ENCODE assay signal across 8 cellular contexts in the genomic region with DNA sequence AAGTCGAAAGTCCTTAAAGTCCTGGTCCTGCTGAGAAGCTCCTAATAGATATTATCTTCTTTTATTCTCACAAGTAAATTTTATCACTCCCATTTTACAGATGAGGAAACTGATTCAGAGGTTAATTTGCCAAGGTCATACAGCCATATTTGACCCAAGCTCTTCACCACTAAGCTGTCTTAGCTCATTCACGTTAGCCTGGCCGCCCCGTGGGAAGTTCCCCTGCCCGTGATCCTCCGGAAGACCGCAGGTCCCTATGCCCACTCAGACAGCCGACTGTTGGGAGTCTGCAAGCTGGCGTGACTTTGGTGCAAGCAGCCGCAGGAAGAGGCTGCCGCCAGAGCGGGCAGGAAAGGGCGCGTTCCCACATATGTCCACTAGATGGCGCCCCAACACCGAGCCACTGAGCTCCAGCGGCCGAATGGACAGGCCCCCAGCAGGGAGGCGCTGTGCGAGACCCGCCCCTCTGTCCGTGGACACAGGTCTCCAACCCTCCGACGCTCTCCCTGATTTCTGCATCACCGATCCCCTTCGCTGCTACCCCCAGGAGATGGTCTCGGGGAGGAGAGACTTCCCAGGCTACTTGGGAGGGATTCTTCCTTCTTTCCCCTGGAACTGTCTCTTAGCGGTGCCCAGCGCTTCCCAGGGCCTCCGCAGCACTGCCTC. TPM values are rescaled to one million over a fixed set of nuclear protein-coding genes. Genes with fewer than 3 reads are reported as not detected.
DNase-seq lines count a peak whose midpoint lies in the region; ATAC-seq and TF ChIP-seq lines count a peak whose summit lies in the region.

No MANE protein-coding gene starts in this region.

- H3K27ac ChIP-seq in testis, result no peak overlapping the region

- peaks cover 1% of the 10 kb centered on the region for H3K27me3 Mint-ChIP-seq in activated naive CD4-positive, alpha-beta T cell treated with anti-CD3 and anti-CD28 coated beads, Interleukin-2, amount 50 U/mL, for 24 hours
- peaks cover 28% of the 10 kb centered on the region for H3K27me3 Mint-ChIP-seq in osteocyte (ENCODE audit: unreplicated experiment)

- H3K4me3 ChIP-seq in testis, result peak overlapping the region in 1 of 2 donors; percentile 32

- peak; percentile 95 for DNase-seq in ELF-1 (ENCODE audit: low read depth, low spot score)
- peak; percentile 86 for DNase-seq in glomerular visceral epithelial cell (ENCODE audit: extremely low spot score)
- DNase-seq in osteocyte (ENCODE audit: extremely low spot score, unreplicated experiment), result peak; percentile 95
- peak; percentile 91 for DNase-seq in testis

- peak; percentile 90 for TF ChIP-seq CTCF in LNCAP (IDR thresholded peaks at IDR 0.05)
- TF ChIP-seq CTCF in osteocyte (IDR thresholded peaks at IDR 0.05), result peak; percentile 98
- peak; percentile 95 to 98 (median 97) for TF ChIP-seq CTCF in testis (IDR thresholded peaks at IDR 0.05)

- ATAC-seq in GM21825 (IDR thresholded peaks at IDR 0.05; ENCODE audit: unreplicated experiment) (peak; percentile 89), SK-N-SH treated with all-trans-retinoic acid at 6 μM for 48 hours (peak; percentile 97)

- H3K36me3 ChIP-seq in testis (ENCODE audit: low read depth, missing control alignments), result no peaks in the 10 kb centered on the region

- H3K9me3 ChIP-seq in testis, result no peaks in the 10 kb centered on the region

- H3K4me3 Mint-ChIP-seq in activated naive CD4-positive, alpha-beta T cell treated with anti-CD3 and anti-CD28 coated beads, Interleukin-2, amount 50 U/mL, for 24 hours, result peak overlapping the region; percentile 74
- H3K4me3 Mint-ChIP-seq in osteocyte (ENCODE audit: unreplicated experiment), result peak overlapping the region; percentile 76

- H3K9me3 Mint-ChIP-seq in activated naive CD4-positive, alpha-beta T cell treated with anti-CD3 and anti-CD28 coated beads, Interleukin-2, amount 50 U/mL, for 24 hours, result no peaks in the 10 kb centered on the region
- H3K9me3 Mint-ChIP-seq in osteocyte (ENCODE audit: unreplicated experiment), result no peaks in the 10 kb centered on the region

- intact Hi-C loops in testis (cut with DNase I; ENCODE audit: low total_unique reads), result no loop called here

- 2 to 3% methylated on average over 18 to 24 of the region's 30 CpGs for WGBS in testis, 2 donors

- no peaks in the 10 kb centered on the region for H3K27me3 ChIP-seq in testis

- peaks cover 22% of the 10 kb centered on the region for H3K4me1 Mint-ChIP-seq in activated naive CD4-positive, alpha-beta T cell treated with anti-CD3 and anti-CD28 coated beads, Interleukin-2, amount 50 U/mL, for 24 hours
- H3K4me1 Mint-ChIP-seq in osteocyte (ENCODE audit: unreplicated experiment), result peaks cover 4% of the 10 kb centered on the region

- no peaks in the 10 kb centered on the region for H3K36me3 Mint-ChIP-seq in activated naive CD4-positive, alpha-beta T cell treated with anti-CD3 and anti-CD28 coated beads, Interleukin-2, amount 50 U/mL, for 24 hours
- H3K36me3 Mint-ChIP-seq in osteocyte (ENCODE audit: unreplicated experiment), result no peaks in the 10 kb centered on the region

- H3K27ac Mint-ChIP-seq in activated naive CD4-positive, alpha-beta T cell treated with anti-CD3 and anti-CD28 coated beads, Interleukin-2, amount 50 U/mL, for 24 hours, result no peak overlapping the region
- no peak overlapping the region for H3K27ac Mint-ChIP-seq in osteocyte (ENCODE audit: unreplicated experiment)

- H3K4me1 ChIP-seq in testis, result no peaks in the 10 kb centered on the region

- no peak for TF ChIP-seq POLR2A in testis (IDR thresholded peaks at IDR 0.05)

TF ChIP-seq in SK-N-SH treated with all-trans-retinoic acid at 6 μM for 48 hours, 23 proteins besides CTCF, POLR2A, EP300 and RAD21:
- TF ChIP-seq ZC3H10 (CRISPR knock-in tag; IDR thresholded peaks at IDR 0.05) (no peak), ESRRG (CRISPR knock-in tag; IDR thresholded peaks at IDR 0.05) (peak; percentile 30; the same call in 1 of the 2 replicates)
TF ChIP-seq in SK-N-SH treated with all-trans-retinoic acid at 6 μM for 48 hours: peak in this region for 1.

RNA-seq across cellular contexts. Expression of gene ARAP3, which starts 10.0 kb away (rescaled TPM):
- total RNA-seq in osteocyte, result 1.3 and 2.0 TPM in 2 replicates
- total RNA-seq in testis, result 1 to 10 TPM; 4.0 to 4.1 TPM
- 4.8 TPM for polyA plus RNA-seq in testis (ENCODE audit: insufficient read depth, low read depth, low replicate concordance)

RNA-seq across cellular contexts. Expression of gene FCHSD1, which starts 40.8 kb away (rescaled TPM):
- 23.2 and 28.6 TPM in 2 replicates for total RNA-seq in osteocyte
- 10 to 100 TPM; 19.3 to 21.3 TPM for total RNA-seq in testis
- 12.9 TPM for polyA plus RNA-seq in testis (ENCODE audit: insufficient read depth, low read depth, low replicate concordance)

RNA-seq across cellular contexts. Expression of gene RELL2, which starts 55.2 kb away (rescaled TPM):
- total RNA-seq in osteocyte, result 5.4 and 6.1 TPM in 2 replicates
- 10 to 100 TPM; 11.3 to 17.0 TPM for total RNA-seq in testis
- polyA plus RNA-seq in testis (ENCODE audit: insufficient read depth, low read depth, low replicate concordance), result 8.6 TPM

RNA-seq across cellular contexts. Expression of gene HDAC3, which starts 55.4 kb away (rescaled TPM):
- total RNA-seq in osteocyte (62.1 and 67.9 TPM in 2 replicates), testis (10 to 100 TPM; 63.9 to 76.5 TPM)
- 57.3 TPM for polyA plus RNA-seq in testis (ENCODE audit: insufficient read depth, low read depth, low replicate concordance)
